ENCODE assay signal across 16 cellular contexts in the genomic region with DNA sequence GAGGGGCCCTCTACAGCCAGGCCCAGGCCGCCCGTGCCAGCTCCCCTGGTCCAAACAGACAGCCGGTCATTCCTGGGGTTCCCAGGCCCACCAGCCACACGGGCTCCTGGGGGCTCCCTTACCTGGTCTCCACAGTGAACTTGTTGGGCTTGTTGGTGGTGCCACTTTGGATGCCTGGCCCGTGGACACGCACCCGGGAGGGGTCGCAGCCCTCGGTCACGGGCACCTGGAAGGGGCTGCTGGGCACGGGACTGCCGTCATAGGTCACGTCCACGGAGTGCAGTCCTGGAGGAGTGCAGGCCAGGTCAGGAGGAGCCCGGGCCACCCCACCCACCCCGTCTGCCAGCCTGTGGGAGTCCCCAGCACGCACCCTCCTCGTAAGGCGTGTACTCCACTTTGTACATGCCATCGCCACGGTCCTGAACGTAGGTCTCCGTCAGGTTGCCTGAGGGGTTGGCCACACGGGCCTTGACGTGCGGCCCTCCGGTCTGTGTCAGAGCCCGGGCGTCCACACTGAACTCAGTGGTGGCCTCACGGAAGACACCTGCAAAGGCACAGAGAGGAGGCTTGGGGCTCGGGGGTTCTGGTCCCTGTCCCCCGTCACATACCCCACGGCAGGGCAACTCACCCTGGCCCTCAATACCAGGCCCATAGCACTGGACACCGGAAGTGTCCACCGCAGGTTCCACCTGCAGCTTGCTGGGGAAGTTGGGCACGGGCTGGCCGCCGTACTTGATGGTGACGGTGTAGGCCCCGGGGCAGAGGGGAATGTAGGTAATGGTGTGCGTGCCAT. TPM values are rescaled to one million over a fixed set of nuclear protein-coding genes. Genes with fewer than 3 reads are reported as not detected.
DNase-seq lines count a peak whose midpoint lies in the region; ATAC-seq, FAIRE-seq and TF ChIP-seq lines count a peak whose summit lies in the region.
"Had no signal": no experiment of that assay in that cellular context is flagged by ENCODE, and none has a peak within 500 bp of the region (broad histone marks: within the 10 kb centered on the region; RNA-seq: fewer than 3 reads in every experiment).

No MANE protein-coding gene starts in this region.

- H2AFZ ChIP-seq in HCT116 (ENCODE audit: low read depth, low read length, poor library complexity, severe bottlenecking): no peak overlapping the region
- H2AFZ ChIP-seq in GM12878 (ENCODE audit: control insufficient read depth, low read depth, low read length): no peak overlapping the region

- CTCF ChIA-PET in A673 (lab: Charles Lee) (no interaction called here), HCT116 (lab: Charles Lee) (no interaction called here), GM12878 (lab: Yijun Ruan, JAX) (no interaction called here)

- H4K20me1 ChIP-seq in HCT116 (ENCODE audit: insufficient read depth) (0 out of 2 replicates have a peak, but pooled peaks cover 2% of the 10 kb centered on the region), GM12878 (ENCODE audit: control insufficient read depth, insufficient read depth) (no peaks in the 10 kb centered on the region)

- intact Hi-C loops in A673 (cut with micrococcal nuclease; ENCODE audit: unreplicated experiment): no loop called here
- intact Hi-C loops in HCT116 (cut with micrococcal nuclease): no loop called here
- intact Hi-C loops in GM12878 (cut with micrococcal nuclease; ENCODE audit: unreplicated experiment): no loop called here
- intact Hi-C loops in colonic mucosa (cut with DNase I): no loop called here

- TF ChIP-seq EP300 in GM12878 (IDR thresholded peaks at IDR 0.05; ENCODE audit: borderline replicate concordance in 1 of 2, control insufficient read depth in 1 of 2, low read depth in 2 of 2, low read length in 2 of 2): no peak

- TF ChIP-seq POLR2A in HCT116 (IDR thresholded peaks at IDR 0.05; ENCODE audit: borderline replicate concordance, extremely low read depth, insufficient read depth, insufficient read length): no peak
- peak; percentile 10; the same call in 1 of the 2 replicates for TF ChIP-seq POLR2A in GM12878 (IDR thresholded peaks at IDR 0.05; ENCODE audit: low read depth, low read length)

- TF ChIP-seq CTCF in A673 (conservative IDR thresholded peaks at IDR 0.05; ENCODE audit: low read depth, low read length): no peak
- TF ChIP-seq CTCF in HCT116 (IDR thresholded peaks at IDR 0.05 in 2 of 3, conservative IDR thresholded peaks at IDR 0.05 in 1 of 3; ENCODE audit: borderline replicate concordance in 1 of 3, insufficient read depth in 1 of 3, low read depth in 2 of 3, low read length in 2 of 3): no peak
- no peak for TF ChIP-seq CTCF in GM12878 (IDR thresholded peaks at IDR 0.05 in 2 of 3, conservative IDR thresholded peaks at IDR 0.05 in 1 of 3; ENCODE audit: control insufficient read depth in 2 of 3, extremely low read depth in 1 of 3, insufficient read depth in 1 of 3, low read depth in 3 of 3, low read length in 3 of 3)
- TF ChIP-seq CTCF in liver (IDR thresholded peaks at IDR 0.05; ENCODE audit: low read depth, low read length, missing input control): no peak
- no peak for TF ChIP-seq CTCF in colonic mucosa (IDR thresholded peaks at IDR 0.05)

- H3K27ac ChIP-seq in A673 (ENCODE audit: low read depth, low read length, poor library complexity, severe bottlenecking) (no peak overlapping the region), HCT116 (ENCODE audit: low read depth, low read length) (no peak overlapping the region), GM12878 (ENCODE audit: control insufficient read depth, insufficient read depth) (no peak overlapping the region), liver (ENCODE audit: low read depth in 1 of 2, low read length in 2 of 2) (peak overlapping the region; percentile 7 to 15), colonic mucosa (no peak overlapping the region)

- DNase-seq in A673 (ENCODE audit: low spot score): no peak
- no peak for DNase-seq in HCT116 (ENCODE audit: low read depth, low spot score)
- no peak for DNase-seq in GM12878 (ENCODE audit: low read depth, low spot score)
- DNase-seq in NCI-H2029 (lab: John Stamatoyannopoulos, UW): no peak
- no peak for DNase-seq in NCI-H1436 treated with DMSO at 0.1 percent for 48 hours (lab: John Stamatoyannopoulos, UW)
- no peak for DNase-seq in colonic mucosa
- DNase-seq in AML-193 (lab: John Stamatoyannopoulos, UW): no peak
- DNase-seq: CD4-positive, alpha-beta T cell; GF-D8; H9; KG1; NCI-H1092; NCI-H1694 treated with DMSO at 0.1 percent for 48 hours; SHP77 treated with DMSO at 0.1 percent for 48 hours had no signal

- ATAC-seq in HCT116: no peak
- ATAC-seq in GM12878: no peak

- no peak overlapping the region for H3K4me2 ChIP-seq in HCT116 (ENCODE audit: low read length)
- no peak overlapping the region for H3K4me2 ChIP-seq in GM12878 (ENCODE audit: control insufficient read depth, insufficient read depth)

- WGBS in GM12878 (ENCODE audit: insufficient coverage, insufficient replicate concordance, low lambda C conversion rate, missing lambda C conversion rate): 89% methylated on average over 39 of the region's 41 CpGs
- 93% methylated on average over 41 of the region's 41 CpGs for WGBS in liver

- H3K9me3 ChIP-seq in A673 (ENCODE audit: low read depth, low read length, poor library complexity, severe bottlenecking) (no peaks in the 10 kb centered on the region), HCT116 (ENCODE audit: control insufficient read depth in 1 of 2, insufficient read depth in 1 of 2, low read depth in 1 of 2, low read length in 2 of 2) (no peaks in the 10 kb centered on the region), GM12878 (replicated peaks; ENCODE audit: control insufficient read depth, insufficient read depth, low read length) (no peaks in the 10 kb centered on the region; the same call in 2 of the 3 replicates), liver (ENCODE audit: control insufficient read depth in 4 of 4, low read length in 3 of 4) (no peaks in the 10 kb centered on the region), colonic mucosa (no peaks in the 10 kb centered on the region)

- no peak for TF ChIP-seq RAD21 in HCT116 (IDR thresholded peaks at IDR 0.05; ENCODE audit: low read depth)
- no peak for TF ChIP-seq RAD21 in GM12878 (IDR thresholded peaks at IDR 0.05; ENCODE audit: insufficient read depth, low read depth, low read length)
- TF ChIP-seq RAD21 in liver (IDR thresholded peaks at IDR 0.05): no peak

- H3K36me3 ChIP-seq in A673 (ENCODE audit: insufficient read depth, low read length, poor library complexity, severe bottlenecking) (peaks cover 85% of the 10 kb centered on the region), HCT116 (ENCODE audit: control insufficient read depth in 1 of 2, insufficient read depth in 2 of 2, low read length in 2 of 2) (peaks cover 6 to 25% of the 10 kb centered on the region in 2 experiments; a peak in 2 of 4 replicates), GM12878 (ENCODE audit: control insufficient read depth in 2 of 2, insufficient read depth in 2 of 2, low read length in 1 of 2) (peaks cover 6 to 50% of the 10 kb centered on the region in 2 experiments; a peak in 3 of 4 replicates), liver (ENCODE audit: control insufficient read depth in 4 of 4, insufficient read depth in 3 of 4, low read depth in 1 of 4, low read length in 3 of 4) (peaks cover 0 to 2% (median 0%) of the 10 kb centered on the region in 4 donors), colonic mucosa (no peaks in the 10 kb centered on the region)

- H3K27me3 ChIP-seq in A673 (replicated peaks; ENCODE audit: insufficient read depth, low read depth, low read length, poor library complexity) (no peaks in the 10 kb centered on the region), HCT116 (ENCODE audit: insufficient read depth, low read length) (no peaks in the 10 kb centered on the region), GM12878 (replicated peaks in 1 of 2; ENCODE audit: control insufficient read depth in 2 of 2, insufficient read depth in 2 of 2, low read length in 1 of 2) (no peaks in the 10 kb centered on the region), liver (ENCODE audit: control insufficient read depth in 4 of 4, insufficient read depth in 4 of 4, low read length in 3 of 4) (no peaks in the 10 kb centered on the region), colonic mucosa (no peaks in the 10 kb centered on the region)

- no peaks in the 10 kb centered on the region for H3K9me2 ChIP-seq in HCT116 (ENCODE audit: insufficient read depth)

- POLR2A ChIA-PET in A673 (lab: Charles Lee; ENCODE audit: low non-redundant PET) (no interaction called here), HCT116 (lab: Charles Lee) (no interaction called here), GM12878 (lab: Charles Lee) (no interaction called here)

- in situ Hi-C loops in GM12878 (cut with MboI): no loop called here

- no peak for FAIRE-seq in GM12878 (lab: Jason Lieb, UNC)
- FAIRE-seq: HTR-8/SVneo had no signal

- SMC1A ChIA-PET in GM12878 (lab: Charles Lee; ENCODE audit: uncharacterized antibody, unreplicated experiment): no interaction called here

- H3K79me2 ChIP-seq in HCT116 (ENCODE audit: insufficient read depth, low read length): peaks cover 32% of the 10 kb centered on the region; the same call in 1 of the 2 replicates
- no peaks in the 10 kb centered on the region for H3K79me2 ChIP-seq in GM12878 (ENCODE audit: control insufficient read depth, insufficient read depth, low read length)

- BruUV-seq in A673 (replicated peaks; lab: Mats Ljungman, UMichigan): TSS peak; percentile 43
- TSS peak; percentile 23 for BruUV-seq in HCT116 (replicated peaks; lab: Mats Ljungman, UMichigan)
- TSS peak; percentile 44 for BruUV-seq in GM12878 (replicated peaks; lab: Mats Ljungman, UMichigan)

- H3K4me3 ChIP-seq in A673 (ENCODE audit: low read depth, low read length, poor library complexity, severe bottlenecking) (no peak overlapping the region), HCT116 (replicated peaks in 1 of 2; ENCODE audit: low read depth in 1 of 2, low read length in 2 of 2) (no peak overlapping the region), GM12878 (no peak overlapping the region), liver (ENCODE audit: low read depth in 1 of 3, low read length in 3 of 3) (no peak overlapping the region), colonic mucosa (no peak overlapping the region)

- H3K4me1 ChIP-seq in A673 (ENCODE audit: insufficient read depth, low read length, poor library complexity, severe bottlenecking) (no peaks in the 10 kb centered on the region), HCT116 (ENCODE audit: control insufficient read depth in 1 of 2, insufficient read depth in 2 of 2, low read length in 2 of 2) (no peaks in the 10 kb centered on the region), GM12878 (ENCODE audit: control insufficient read depth, insufficient read depth, low read length) (no peaks in the 10 kb centered on the region), liver (ENCODE audit: control insufficient read depth in 4 of 4, insufficient read depth in 4 of 4, low read length in 3 of 4) (peaks cover 5 to 24% (median 8%) of the 10 kb centered on the region in 4 donors), colonic mucosa (no peaks in the 10 kb centered on the region)

- RAD21 ChIA-PET in HCT116 (lab: Charles Lee; ENCODE audit: low non-redundant PET in 1 of 2, low total read pairs in 2 of 2, uncharacterized antibody in 2 of 2, unreplicated experiment in 2 of 2) (no interaction called here), GM12878 (lab: Charles Lee; ENCODE audit: unreplicated experiment) (no interaction called here)

- H3K9ac ChIP-seq in HCT116 (ENCODE audit: low read length) (no peak overlapping the region), GM12878 (ENCODE audit: control insufficient read depth, insufficient read depth, low read length) (no peak overlapping the region), liver (ENCODE audit: low read depth in 1 of 2, low read length in 2 of 2) (no peak overlapping the region), colonic mucosa (ENCODE audit: low read depth in 2 of 2, low read length in 2 of 2) (no peak overlapping the region)

RNA-seq across cellular contexts. Expression of a gene that starts 14.9 kb away (rescaled TPM):
- total RNA-seq in A673 (2021) (1,123 and 1,210 TPM in 2 replicates), HCT116 (2021; ENCODE audit: unreplicated experiment) (546 TPM), GM12878 (2014; rRNA removed) (379 and 459 TPM in 2 replicates), GM12878 (2014; rRNA removed; fragmentation: Illumina TruSeq; extraction: Trizol) (128 and 137 TPM in 2 replicates), GM12878 (2021) (617 and 643 TPM in 2 replicates), liver (100 to 1,000 TPM; 150 to 152 TPM), colonic mucosa (100 to 1,000 TPM; 124 to 773 TPM)
- 518 and 552 TPM in 2 replicates for polyA plus RNA-seq in HCT116 (2012)
- total RNA-seq in GM12878 (2013; cell fraction: nucleolus; rRNA removed): 217 and 245 TPM in 2 replicates
- polyA plus RNA-seq in GM12878 (2011; ENCODE audit: low read depth): 75.8 TPM
- polyA plus RNA-seq in GM12878 (2011; rRNA removed) (22.1 and 56.9 TPM in 2 replicates), GM12878 (2014; fragmentation: Illumina TruSeq; extraction: Trizol) (52.0 and 174 TPM in 2 replicates), GM12878 (2014; fragmentation: Nextera tagmentation; extraction: Ambion mirVana) (10 to 100 TPM in 1 of 2 experiments, 1 to 10 TPM in 1; 5.1 to 30.6 TPM), GM12878 (2014; rRNA removed) (168 and 269 TPM in 2 replicates), GM12878 (2016; fragmentation: Nextera tagmentation; extraction: Ambion mirVana) (100 to 1,000 TPM; 344 to 347 TPM), liver (10 to 100 TPM; 23.4 to 84.8 TPM)
- polyA plus RNA-seq in GM12878 (2011; cell fraction: cytosol; rRNA removed): 101 and 120 TPM in 2 replicates
- 466 and 752 TPM in 2 replicates for polyA plus RNA-seq in GM12878 (2011; cell fraction: nucleus; rRNA removed)
- polyA plus RNA-seq in GM12878 (2012): 167 and 174 TPM in 2 replicates
- polyA minus RNA-seq in GM12878 (2011; rRNA and poly(A)+ RNA removed): 385 and 416 TPM in 2 replicates
- 382 and 413 TPM in 2 replicates for polyA minus RNA-seq in GM12878 (2011; cell fraction: cytosol; rRNA and poly(A)+ RNA removed)
- 154 and 358 TPM in 2 replicates for polyA minus RNA-seq in GM12878 (2011; cell fraction: nucleus; rRNA and poly(A)+ RNA removed)

RNA-seq across cellular contexts. Expression of a gene that starts 19.5 kb away (rescaled TPM):
- 79.6 and 84.7 TPM in 2 replicates for total RNA-seq in A673 (2021)
- 102 TPM for total RNA-seq in HCT116 (2021; ENCODE audit: unreplicated experiment)
- 148 TPM in 2 replicates for polyA plus RNA-seq in HCT116 (2012)
- 11.7 and 14.3 TPM in 2 replicates for total RNA-seq in GM12878 (2013; cell fraction: nucleolus; rRNA removed)
- 13.1 and 16.0 TPM in 2 replicates for total RNA-seq in GM12878 (2014; rRNA removed)
- total RNA-seq in GM12878 (2014; rRNA removed; fragmentation: Illumina TruSeq; extraction: Trizol): 26.7 and 27.1 TPM in 2 replicates
- total RNA-seq in GM12878 (2021): 58.5 and 59.3 TPM in 2 replicates
- 18.8 TPM for polyA plus RNA-seq in GM12878 (2011; ENCODE audit: low read depth)
- polyA plus RNA-seq in GM12878 (2011; rRNA removed): 15.3 and 23.3 TPM in 2 replicates
- 29.0 and 36.8 TPM in 2 replicates for polyA plus RNA-seq in GM12878 (2011; cell fraction: cytosol; rRNA removed)
- 49.6 and 51.9 TPM in 2 replicates for polyA plus RNA-seq in GM12878 (2011; cell fraction: nucleus; rRNA removed)
- 48.6 and 64.1 TPM in 2 replicates for polyA plus RNA-seq in GM12878 (2012)
- polyA plus RNA-seq in GM12878 (2014; fragmentation: Illumina TruSeq; extraction: Trizol): 63.8 and 83.3 TPM in 2 replicates
- polyA plus RNA-seq in GM12878 (2014; fragmentation: Nextera tagmentation; extraction: Ambion mirVana): 1 to 10 TPM in 1 of 2 experiments, under 1 TPM in 1; 0.76 to 1.9 TPM
- 63.9 TPM in 2 replicates for polyA plus RNA-seq in GM12878 (2014; rRNA removed)
- 100 to 1,000 TPM in 1 of 2 experiments, 10 to 100 TPM in 1; 89.5 to 100 TPM for polyA plus RNA-seq in GM12878 (2016; fragmentation: Nextera tagmentation; extraction: Ambion mirVana)
- 12.9 and 24.7 TPM in 2 replicates for polyA minus RNA-seq in GM12878 (2011; rRNA and poly(A)+ RNA removed)
- polyA minus RNA-seq in GM12878 (2011; cell fraction: cytosol; rRNA and poly(A)+ RNA removed): 14.8 and 18.7 TPM in 2 replicates
- 12.0 and 16.9 TPM in 2 replicates for polyA minus RNA-seq in GM12878 (2011; cell fraction: nucleus; rRNA and poly(A)+ RNA removed)
- total RNA-seq in liver: 10 to 100 TPM; 11.6 to 18.5 TPM
- polyA plus RNA-seq in liver: 10 to 100 TPM; 15.5 to 38.0 TPM
- total RNA-seq in colonic mucosa: 10 to 100 TPM; 44.4 to 49.1 TPM

RNA-seq across cellular contexts. Expression of a gene that starts 38.6 kb away (rescaled TPM):
- total RNA-seq in A673 (2021) (2,429 and 2,445 TPM in 2 replicates), HCT116 (2021; ENCODE audit: unreplicated experiment) (3,069 TPM), GM12878 (2014; rRNA removed) (4,925 and 4,997 TPM in 2 replicates), GM12878 (2014; rRNA removed; fragmentation: Illumina TruSeq; extraction: Trizol) (3,759 and 3,772 TPM in 2 replicates), GM12878 (2021) (4,064 and 4,152 TPM in 2 replicates), liver (1,000 to 10,000 TPM; 1,323 to 1,523 TPM), colonic mucosa (1,000 to 10,000 TPM; 1,915 to 2,641 TPM)
- polyA plus RNA-seq in HCT116 (2012): 5,638 and 6,597 TPM in 2 replicates
- 600 and 614 TPM in 2 replicates for total RNA-seq in GM12878 (2013; cell fraction: nucleolus; rRNA removed)
- 5,001 TPM for polyA plus RNA-seq in GM12878 (2011; ENCODE audit: low read depth)
- polyA plus RNA-seq in GM12878 (2011; rRNA removed) (2,618 and 3,504 TPM in 2 replicates), GM12878 (2014; fragmentation: Illumina TruSeq; extraction: Trizol) (6,343 and 6,987 TPM in 2 replicates), GM12878 (2014; fragmentation: Nextera tagmentation; extraction: Ambion mirVana) (1,000 to 10,000 TPM; 5,383 to 7,222 TPM), GM12878 (2014; rRNA removed) (6,238 and 6,871 TPM in 2 replicates), GM12878 (2016; fragmentation: Nextera tagmentation; extraction: Ambion mirVana) (1,000 to 10,000 TPM; 1,938 to 2,032 TPM), liver (1,000 to 10,000 TPM in 1 of 2 donors, 100 to 1,000 TPM in 1; 446 to 1,644 TPM)
- 4,504 and 6,793 TPM in 2 replicates for polyA plus RNA-seq in GM12878 (2011; cell fraction: cytosol; rRNA removed)
- polyA plus RNA-seq in GM12878 (2011; cell fraction: nucleus; rRNA removed): 1,382 and 2,108 TPM in 2 replicates
- 6,434 and 6,606 TPM in 2 replicates for polyA plus RNA-seq in GM12878 (2012)
- 1,076 and 2,028 TPM in 2 replicates for polyA minus RNA-seq in GM12878 (2011; rRNA and poly(A)+ RNA removed)
- polyA minus RNA-seq in GM12878 (2011; cell fraction: cytosol; rRNA and poly(A)+ RNA removed): 767 and 786 TPM in 2 replicates
- 230 and 289 TPM in 2 replicates for polyA minus RNA-seq in GM12878 (2011; cell fraction: nucleus; rRNA and poly(A)+ RNA removed)

RNA-seq across cellular contexts. Expression of a gene that starts 49.5 kb away (rescaled TPM):
- total RNA-seq in A673 (2021) (6.8 and 8.3 TPM in 2 replicates), HCT116 (2021; ENCODE audit: unreplicated experiment) (16.5 TPM), GM12878 (2014; rRNA removed) (19.3 and 19.7 TPM in 2 replicates), GM12878 (2014; rRNA removed; fragmentation: Illumina TruSeq; extraction: Trizol) (6.4 and 7.3 TPM in 2 replicates), GM12878 (2021) (13.5 and 14.6 TPM in 2 replicates), liver (10 to 100 TPM; 14.6 to 22.1 TPM), colonic mucosa (10 to 100 TPM; 19.1 to 29.2 TPM)
- 21.9 and 23.2 TPM in 2 replicates for polyA plus RNA-seq in HCT116 (2012)
- 7.5 and 8.3 TPM in 2 replicates for total RNA-seq in GM12878 (2013; cell fraction: nucleolus; rRNA removed)
- 8.7 TPM for polyA plus RNA-seq in GM12878 (2011; ENCODE audit: low read depth)
- polyA plus RNA-seq in GM12878 (2011; rRNA removed) (3.1 and 4.4 TPM in 2 replicates), GM12878 (2014; fragmentation: Illumina TruSeq; extraction: Trizol) (4.1 and 6.7 TPM in 2 replicates), GM12878 (2014; fragmentation: Nextera tagmentation; extraction: Ambion mirVana) (under 1 TPM; 0.60 to 0.74 TPM), GM12878 (2014; rRNA removed) (20.0 and 22.7 TPM in 2 replicates), GM12878 (2016; fragmentation: Nextera tagmentation; extraction: Ambion mirVana) (10 to 100 TPM in 1 of 2 experiments, 1 to 10 TPM in 1; 6.9 to 10.9 TPM), liver (10 to 100 TPM in 1 of 2 donors, 1 to 10 TPM in 1; 9.3 to 18.7 TPM)
- 6.2 and 9.1 TPM in 2 replicates for polyA plus RNA-seq in GM12878 (2011; cell fraction: cytosol; rRNA removed)
- polyA plus RNA-seq in GM12878 (2011; cell fraction: nucleus; rRNA removed): 9.8 and 11.9 TPM in 2 replicates
- 12.7 and 15.6 TPM in 2 replicates for polyA plus RNA-seq in GM12878 (2012)
- 3.6 and 4.6 TPM in 2 replicates for polyA minus RNA-seq in GM12878 (2011; rRNA and poly(A)+ RNA removed)
- 1.6 and 3.4 TPM in 2 replicates for polyA minus RNA-seq in GM12878 (2011; cell fraction: cytosol; rRNA and poly(A)+ RNA removed)
- polyA minus RNA-seq in GM12878 (2011; cell fraction: nucleus; rRNA and poly(A)+ RNA removed): 1.5 and 3.7 TPM in 2 replicates

RNA-seq across cellular contexts. Expression of a gene that starts 51.8 kb away (rescaled TPM):
- total RNA-seq in A673 (2021) (41.8 and 55.8 TPM in 2 replicates), HCT116 (2021; ENCODE audit: unreplicated experiment) (28.0 TPM), GM12878 (2014; rRNA removed) (25.3 and 31.3 TPM in 2 replicates), GM12878 (2014; rRNA removed; fragmentation: Illumina TruSeq; extraction: Trizol) (14.2 and 15.3 TPM in 2 replicates), GM12878 (2021) (37.0 and 39.2 TPM in 2 replicates), liver (10 to 100 TPM in 1 of 2 donors, 1 to 10 TPM in 1; 7.8 to 15.6 TPM), colonic mucosa (10 to 100 TPM; 33.2 to 54.5 TPM)
- polyA plus RNA-seq in HCT116 (2012): 27.0 and 27.7 TPM in 2 replicates
- total RNA-seq in GM12878 (2013; cell fraction: nucleolus; rRNA removed): 53.3 and 55.8 TPM in 2 replicates
- polyA plus RNA-seq in GM12878 (2011; ENCODE audit: low read depth): 19.4 TPM
- polyA plus RNA-seq in GM12878 (2011; rRNA removed) (15.7 and 20.0 TPM in 2 replicates), GM12878 (2014; fragmentation: Illumina TruSeq; extraction: Trizol) (21.8 and 22.6 TPM in 2 replicates), GM12878 (2014; fragmentation: Nextera tagmentation; extraction: Ambion mirVana) (1 to 10 TPM in 1 of 2 experiments, under 1 TPM in 1; 0.71 to 1.4 TPM), GM12878 (2014; rRNA removed) (43.1 and 50.4 TPM in 2 replicates), GM12878 (2016; fragmentation: Nextera tagmentation; extraction: Ambion mirVana) (10 to 100 TPM; 25.0 to 31.6 TPM), liver (10 to 100 TPM; 10.6 to 16.3 TPM)
- polyA plus RNA-seq in GM12878 (2011; cell fraction: cytosol; rRNA removed): 27.0 and 29.1 TPM in 2 replicates
- 183 and 209 TPM in 2 replicates for polyA plus RNA-seq in GM12878 (2011; cell fraction: nucleus; rRNA removed)
- polyA plus RNA-seq in GM12878 (2012): 30.8 and 43.7 TPM in 2 replicates
- polyA minus RNA-seq in GM12878 (2011; rRNA and poly(A)+ RNA removed): 9.9 and 12.2 TPM in 2 replicates
- polyA minus RNA-seq in GM12878 (2011; cell fraction: cytosol; rRNA and poly(A)+ RNA removed): 9.1 and 10.7 TPM in 2 replicates
- polyA minus RNA-seq in GM12878 (2011; cell fraction: nucleus; rRNA and poly(A)+ RNA removed): 26.0 and 36.0 TPM in 2 replicates

Comparison
In these comparisons a context has a peak if more than half of its experiments do, and no peak if none do; other contexts are left out.
1. H3K27ac ChIP-seq: peak in liver (2 of 2); none in A673 (single experiment), HCT116 (single experiment), GM12878 (single experiment) and colonic mucosa (single experiment).